In genomic region chr2:34234823-34235222, GRCh38 we compare ENCODE assay signal across 34 cellular contexts.
"Had no signal": no experiment of that assay in that cellular context is flagged by ENCODE, and none has a peak within 500 bp of the region (broad histone marks: within the 10 kb centered on the region; RNA-seq: fewer than 3 reads in every experiment).

No MANE protein-coding gene starts in this region.

- H3K4me3 ChIP-seq: ascending aorta, cardiac muscle cell, MG63, PC-9 had no signal

- H3K27ac Mint-ChIP-seq: activated CD4-positive, alpha-beta memory T cell treated with anti-CD3 and anti-CD28 coated beads for 36 hours; activated CD4-positive, alpha-beta T cell treated with anti-CD3 and anti-CD28 coated beads for 36 hours; activated naive CD8-positive, alpha-beta T cell treated with anti-CD3 and anti-CD28 coated beads for 36 hours; activated T-helper 17 cell treated with anti-CD3 and anti-CD28 coated beads, Interleukin-2, amount 50 U/mL, for 72 hours; T-helper 1 cell treated with Interleukin-12 subunit alpha and Interleukin-12 subunit beta and Interleukin-4 antibody, amounts not matched to agents 30 μg/mL and 1 μg/mL, for 36 hours; T-helper 2 cell treated with Interferon-gamma antibody and Interleukin-4, amounts not matched to agents 5 μg/mL and 100 μg/mL, for 36 hours; WTC11 had no signal

- H3K9me3 ChIP-seq: ascending aorta, MG63 had no signal

- H3K27ac ChIP-seq: ascending aorta, cardiac muscle cell, PC-9 had no signal

- H3K27me3 Mint-ChIP-seq: activated CD4-positive, alpha-beta memory T cell treated with anti-CD3 and anti-CD28 coated beads for 36 hours; activated CD4-positive, alpha-beta T cell treated with anti-CD3 and anti-CD28 coated beads for 36 hours; activated naive CD8-positive, alpha-beta T cell treated with anti-CD3 and anti-CD28 coated beads for 36 hours; activated T-helper 17 cell treated with anti-CD3 and anti-CD28 coated beads, Interleukin-2, amount 50 U/mL, for 72 hours; central memory CD8-positive, alpha-beta T cell had no signal

- H3K9me3 Mint-ChIP-seq: activated T-helper 17 cell treated with anti-CD3 and anti-CD28 coated beads, Interleukin-2, amount 50 U/mL, for 72 hours had no signal

- ATAC-seq: activated CD4-positive, alpha-beta T cell treated with anti-CD3 and anti-CD28 coated beads for 36 hours; activated CD4-positive, CD25-positive, alpha-beta regulatory T cell treated with anti-CD3 and anti-CD28 coated beads, Interleukin-2, amount 50 U/mL, for 24 hours; activated T-cell treated with anti-CD3 and anti-CD28 coated beads, Interleukin-2, amount 50 U/mL, for 4 hours; activated T-helper 17 cell treated with anti-CD3 and anti-CD28 coated beads, Interleukin-2, amount 50 U/mL, for 72 hours; WTC11 had no signal

- H3K4me1 ChIP-seq: ascending aorta had no signal

- H3K27me3 ChIP-seq: ascending aorta, cardiac muscle cell, MG63 had no signal

- H3K4me3 Mint-ChIP-seq: activated CD4-positive, alpha-beta memory T cell treated with anti-CD3 and anti-CD28 coated beads for 36 hours; activated CD4-positive, alpha-beta T cell treated with anti-CD3 and anti-CD28 coated beads for 36 hours; activated naive CD8-positive, alpha-beta T cell treated with anti-CD3 and anti-CD28 coated beads for 36 hours; activated T-cell treated with anti-CD3 and anti-CD28 coated beads, Interleukin-2, amount 50 U/mL, for 4 hours; activated T-helper 17 cell treated with anti-CD3 and anti-CD28 coated beads, Interleukin-2, amount 50 U/mL, for 72 hours; central memory CD8-positive, alpha-beta T cell; T-helper 1 cell treated with Interleukin-12 subunit alpha and Interleukin-12 subunit beta and Interleukin-4 antibody, amounts not matched to agents 30 μg/mL and 1 μg/mL, for 36 hours; T-helper 2 cell treated with Interferon-gamma antibody and Interleukin-4, amounts not matched to agents 5 μg/mL and 100 μg/mL, for 36 hours; WTC11 had no signal

- H3K36me3 ChIP-seq: ascending aorta, cardiac muscle cell, MG63 had no signal

- H3K36me3 Mint-ChIP-seq: activated CD4-positive, alpha-beta memory T cell treated with anti-CD3 and anti-CD28 coated beads for 36 hours; activated naive CD8-positive, alpha-beta T cell treated with anti-CD3 and anti-CD28 coated beads for 36 hours had no signal

- H3K4me1 Mint-ChIP-seq: activated CD4-positive, alpha-beta T cell treated with anti-CD3 and anti-CD28 coated beads for 36 hours; activated naive CD8-positive, alpha-beta T cell treated with anti-CD3 and anti-CD28 coated beads for 36 hours; activated T-helper 17 cell treated with anti-CD3 and anti-CD28 coated beads, Interleukin-2, amount 50 U/mL, for 72 hours; central memory CD8-positive, alpha-beta T cell; WTC11 had no signal

- DNase-seq: activated CD4-positive, alpha-beta memory T cell treated with anti-CD3 and anti-CD28 coated beads for 36 hours; activated CD4-positive, alpha-beta T cell treated with anti-CD3 and anti-CD28 coated beads for 36 hours; activated CD4-positive, alpha-beta T cell treated with anti-CD3 and anti-CD28 coated beads, Interleukin-2, amount 50 U/mL, for 1 hour; activated CD8-positive, alpha-beta memory T cell treated with anti-CD3 and anti-CD28 coated beads, Interleukin-2, amount 50 U/mL, for 4 hours; activated effector memory CD4-positive, alpha-beta T cell treated with anti-CD3 and anti-CD28 coated beads, Interleukin-2, amount 50 U/mL, for 16 hours; activated naive CD4-positive, alpha-beta T cell; activated naive CD4-positive, alpha-beta T cell treated with anti-CD3 and anti-CD28 coated beads, Interleukin-2, amount 50 U/mL, for 16 hours; activated naive CD8-positive, alpha-beta T cell treated with anti-CD3 and anti-CD28 coated beads for 36 hours; activated T-cell treated with anti-CD3 and anti-CD28 coated beads for 4 hours; activated T-cell treated with anti-CD3 and anti-CD28 coated beads, Interleukin-2, amount 50 U/mL, for 4 hours; amniotic stem cell; Kasumi-1; KBM-7; MG63; MV-4-11; NCI-H1092; NCI-H1436 treated with DMSO at 0.1 percent for 48 hours; NCI-H1694 treated with DMSO at 0.1 percent for 48 hours; NCI-H2029 treated with DMSO at 0.1 percent for 48 hours; NCI-H2107; NCI-H2171; NCI-H510A; NCI-H526; NCI-H748 treated with DMSO at 0.1 percent for 48 hours; PC-9; Right ventricle myocardium superior had no signal
